Comparison of ENCODE assay signal across 28 cellular contexts in genomic region chr16:10022098-10022497, GRCh38.
"Had no signal": no experiment of that assay in that cellular context is flagged by ENCODE, and none has a peak within 500 bp of the region (broad histone marks: within the 10 kb centered on the region; RNA-seq: fewer than 3 reads in every experiment).

No MANE protein-coding gene starts in this region.

- H3K36me3 Mint-ChIP-seq: stimulated activated effector memory CD8-positive, alpha-beta T cell treated with anti-CD3 and anti-CD28 coated beads, Interleukin-12 subunit alpha, Interleukin-12 subunit beta, amount 100 ng/mL, for 72 hours; stimulated activated memory B cell treated with anti-CD40 and anti-IgM and Interleukin-4, amounts not matched to agents 10 μg/mL and 1 μg/mL and 100 μg/mL, for 72 hours; stimulated activated naive B cell treated with anti-CD40 and anti-IgM and Interleukin-4, amounts not matched to agents 10 μg/mL and 1 μg/mL and 100 μg/mL, for 72 hours; type B pancreatic cell had no signal

- H3K27ac Mint-ChIP-seq: stimulated activated effector memory CD8-positive, alpha-beta T cell treated with anti-CD3 and anti-CD28 coated beads, Interleukin-12 subunit alpha, Interleukin-12 subunit beta, amount 100 ng/mL, for 72 hours; stimulated activated memory B cell treated with anti-CD40 and anti-IgM and Interleukin-4, amounts not matched to agents 10 μg/mL and 1 μg/mL and 100 μg/mL, for 72 hours; stimulated activated naive B cell treated with anti-CD40 and anti-IgM and Interleukin-4, amounts not matched to agents 10 μg/mL and 1 μg/mL and 100 μg/mL, for 72 hours; stimulated activated naive CD8-positive, alpha-beta T cell treated with anti-CD3 and anti-CD28 coated beads, Interleukin-15, amount 100 ng/mL, for 72 hours; stimulated activated naive CD8-positive, alpha-beta T cell treated with anti-CD3 and anti-CD28 coated beads, Interleukin-15, Interleukin-2, amounts not matched to agents 100 ng/mL and 50 ng/mL, for 24 hours; type B pancreatic cell had no signal

- H3K9me3 ChIP-seq: stomach, suprapubic skin, testis, thoracic aorta, thyroid gland, tibial artery, tibial nerve, transverse colon, upper lobe of left lung, upper lobe of right lung, uterus, vagina had no signal

- H3K27ac ChIP-seq: stomach, suprapubic skin, testis, thoracic aorta, thyroid gland, tibial artery, tibial nerve, transverse colon, upper lobe of left lung, upper lobe of right lung, uterus, vagina had no signal

- ATAC-seq: stimulated activated effector memory CD8-positive, alpha-beta T cell treated with anti-CD3 and anti-CD28 coated beads, Interleukin-12 subunit alpha, Interleukin-12 subunit beta, amount 100 ng/mL, for 72 hours; stimulated activated memory B cell treated with anti-CD40 and anti-IgM and Interleukin-4, amounts not matched to agents 10 μg/mL and 1 μg/mL and 100 μg/mL, for 72 hours; stimulated activated naive B cell treated with anti-CD40 and anti-IgM and Interleukin-4, amounts not matched to agents 10 μg/mL and 1 μg/mL and 100 μg/mL, for 72 hours; stimulated activated naive CD8-positive, alpha-beta T cell treated with anti-CD3 and anti-CD28 coated beads, Interleukin-15, amount 100 ng/mL, for 72 hours; stimulated activated naive CD8-positive, alpha-beta T cell treated with anti-CD3 and anti-CD28 coated beads, Interleukin-15, Interleukin-2, amounts not matched to agents 100 U/mL and 50 U/mL, for 24 hours; upper lobe of right lung had no signal

- DNase-seq: stimulated activated CD4-positive, alpha-beta T cell treated with anti-CD3 and anti-CD28 coated beads, Interleukin-2, amount 100 ng/mL, for 48 hours; stimulated activated CD4-positive, alpha-beta T cell treated with anti-CD3 and anti-CD28 coated beads, Interleukin-4, amount 100 ng/mL, for 1 hour; stimulated activated CD4-positive, alpha-beta T cell treated with anti-CD3 and anti-CD28 coated beads, Interleukin-4, amount 100 ng/mL, for 24 hours; stimulated activated CD4-positive, alpha-beta T cell treated with anti-CD3 and anti-CD28 coated beads, Interleukin-4, amount 100 ng/mL, for 4 hours; stimulated activated CD8-positive, alpha-beta memory T cell treated with anti-CD3 and anti-CD28 coated beads, Interleukin-4, amount 100 ng/mL, for 48 hours; stimulated activated naive B cell treated with anti-CD40 and anti-IgM and Interleukin-4, amounts not matched to agents 10 μg/mL and 1 μg/mL and 100 μg/mL, for 72 hours; stimulated activated naive CD4-positive, alpha-beta T cell; stimulated activated naive CD4-positive, alpha-beta T cell treated with Interleukin-2 at 50 U/mL for 16 hours; stimulated activated naive CD8-positive, alpha-beta T cell treated with anti-CD3 and anti-CD28 coated beads, Interleukin-15, amount 100 ng/mL, for 72 hours; stimulated activated naive CD8-positive, alpha-beta T cell treated with anti-CD3 and anti-CD28 coated beads, Interleukin-15, Interleukin-2, amounts not matched to agents 100 U/mL and 50 U/mL, for 24 hours; stomach; substantia nigra; testis; thyroid gland; tibial artery; transverse colon; trophoblast cell; upper lobe of left lung; upper lobe of right lung; uterus had no signal

- H3K27me3 ChIP-seq: stomach, suprapubic skin, testis, thyroid gland, tibial artery, tibial nerve, transverse colon, upper lobe of left lung, uterus, vagina had no signal

- H3K36me3 ChIP-seq: stomach, suprapubic skin, thoracic aorta, thyroid gland, tibial artery, tibial nerve, transverse colon, upper lobe of left lung, upper lobe of right lung, uterus, vagina had no signal

- H3K4me1 ChIP-seq: stomach, suprapubic skin, testis, thyroid gland, tibial artery, tibial nerve, transverse colon, upper lobe of left lung, upper lobe of right lung, uterus, vagina had no signal

- H3K4me1 Mint-ChIP-seq: stimulated activated effector memory CD8-positive, alpha-beta T cell treated with anti-CD3 and anti-CD28 coated beads, Interleukin-12 subunit alpha, Interleukin-12 subunit beta, amount 100 ng/mL, for 72 hours; stimulated activated memory B cell treated with anti-CD40 and anti-IgM and Interleukin-4, amounts not matched to agents 10 μg/mL and 1 μg/mL and 100 μg/mL, for 72 hours; stimulated activated naive CD8-positive, alpha-beta T cell treated with anti-CD3 and anti-CD28 coated beads, Interleukin-15, amount 100 ng/mL, for 72 hours had no signal

- H3K4me3 Mint-ChIP-seq: stimulated activated effector memory CD8-positive, alpha-beta T cell treated with anti-CD3 and anti-CD28 coated beads, Interleukin-12 subunit alpha, Interleukin-12 subunit beta, amount 100 ng/mL, for 72 hours; stimulated activated memory B cell treated with anti-CD40 and anti-IgM and Interleukin-4, amounts not matched to agents 10 μg/mL and 1 μg/mL and 100 μg/mL, for 72 hours; stimulated activated naive B cell treated with anti-CD40 and anti-IgM and Interleukin-4, amounts not matched to agents 10 μg/mL and 1 μg/mL and 100 μg/mL, for 72 hours; stimulated activated naive CD8-positive, alpha-beta T cell treated with anti-CD3 and anti-CD28 coated beads, Interleukin-15, amount 100 ng/mL, for 72 hours; stimulated activated naive CD8-positive, alpha-beta T cell treated with anti-CD3 and anti-CD28 coated beads, Interleukin-15, Interleukin-2, amounts not matched to agents 100 ng/mL and 50 ng/mL, for 24 hours; type B pancreatic cell had no signal

- H3K4me3 ChIP-seq: stomach, suprapubic skin, testis, thoracic aorta, thyroid gland, tibial artery, tibial nerve, transverse colon, upper lobe of left lung, upper lobe of right lung, uterus, vagina had no signal

- H3K9me3 Mint-ChIP-seq: stimulated activated effector memory CD8-positive, alpha-beta T cell treated with anti-CD3 and anti-CD28 coated beads, Interleukin-12 subunit alpha, Interleukin-12 subunit beta, amount 100 ng/mL, for 72 hours; stimulated activated memory B cell treated with anti-CD40 and anti-IgM and Interleukin-4, amounts not matched to agents 10 μg/mL and 1 μg/mL and 100 μg/mL, for 72 hours; stimulated activated naive B cell treated with anti-CD40 and anti-IgM and Interleukin-4, amounts not matched to agents 10 μg/mL and 1 μg/mL and 100 μg/mL, for 72 hours; stimulated activated naive CD8-positive, alpha-beta T cell treated with anti-CD3 and anti-CD28 coated beads, Interleukin-15, Interleukin-2, amounts not matched to agents 100 ng/mL and 50 ng/mL, for 24 hours; type B pancreatic cell had no signal

- H3K27me3 Mint-ChIP-seq: stimulated activated naive CD8-positive, alpha-beta T cell treated with anti-CD3 and anti-CD28 coated beads, Interleukin-15, amount 100 ng/mL, for 72 hours had no signal
